ENCODE assay signal across 21 cellular contexts in genomic region chr7:13467111-13467547, GRCh38.
A peak's percentile ranks its signal among the peaks of the same experiment; 100 is the strongest.
DNase-seq lines count a peak whose midpoint lies in the region; ATAC-seq and TF ChIP-seq lines count a peak whose summit lies in the region.
"Had no signal": no experiment of that assay in that cellular context is flagged by ENCODE, and none has a peak within 500 bp of the region (broad histone marks: within the 10 kb centered on the region; RNA-seq: fewer than 3 reads in every experiment).

No MANE protein-coding gene starts in this region.

- H3K9me3 Mint-ChIP-seq in activated naive CD8-positive, alpha-beta T cell treated with anti-CD3 and anti-CD28 coated beads, Interleukin-2, amount 50 U/mL, for 24 hours = no peaks in the 10 kb centered on the region
- H3K9me3 Mint-ChIP-seq: activated CD8-positive, alpha-beta T cell treated with anti-CD3 and anti-CD28 coated beads for 36 hours had no signal

- H4K20me1 ChIP-seq in hepatocyte (ENCODE audit: insufficient read depth, poor library complexity, severe bottlenecking) = no peaks in the 10 kb centered on the region

- H3K9me3 ChIP-seq in hepatocyte (ENCODE audit: low read depth) (no peaks in the 10 kb centered on the region), adrenal gland (replicated peaks in 1 of 3) (no peaks in the 10 kb centered on the region)
- H3K9me3 ChIP-seq: right lobe of liver, suprapubic skin had no signal

- H2AFZ ChIP-seq in hepatocyte = no peak overlapping the region
- H2AFZ ChIP-seq: PC-9 had no signal

- no peaks in the 10 kb centered on the region for H3K36me3 Mint-ChIP-seq in activated naive CD8-positive, alpha-beta T cell treated with anti-CD3 and anti-CD28 coated beads, Interleukin-2, amount 50 U/mL, for 24 hours (ENCODE audit: low read depth)

- no peak for TF ChIP-seq POLR2A in adrenal gland (IDR thresholded peaks at IDR 0.05)

- H3K27me3 ChIP-seq in hepatocyte = no peaks in the 10 kb centered on the region
- no peaks in the 10 kb centered on the region for H3K27me3 ChIP-seq in adrenal gland
- H3K27me3 ChIP-seq: right lobe of liver, suprapubic skin had no signal

- H3K27ac Mint-ChIP-seq in activated naive CD8-positive, alpha-beta T cell treated with anti-CD3 and anti-CD28 coated beads, Interleukin-2, amount 50 U/mL, for 24 hours = no peak overlapping the region
- H3K27ac Mint-ChIP-seq: activated CD8-positive, alpha-beta T cell treated with anti-CD3 and anti-CD28 coated beads for 36 hours had no signal

- H3K36me3 ChIP-seq in hepatocyte (replicated peaks; ENCODE audit: insufficient read depth, low read depth) = no peaks in the 10 kb centered on the region
- H3K36me3 ChIP-seq in adrenal gland (replicated peaks in 1 of 2) = no peaks in the 10 kb centered on the region
- H3K36me3 ChIP-seq: right lobe of liver, suprapubic skin had no signal

- peaks cover 5% of the 10 kb centered on the region for H3K4me1 ChIP-seq in hepatocyte (ENCODE audit: insufficient read depth)
- H3K4me1 ChIP-seq in adrenal gland (replicated peaks in 1 of 2) = no peaks in the 10 kb centered on the region
- H3K4me1 ChIP-seq: right lobe of liver, suprapubic skin had no signal

- no peak overlapping the region for H3K27ac ChIP-seq in hepatocyte
- no peak overlapping the region for H3K27ac ChIP-seq in adrenal gland
- H3K27ac ChIP-seq: PC-9, right lobe of liver, suprapubic skin, VCaP had no signal

- no peak overlapping the region for H3K4me3 Mint-ChIP-seq in activated naive CD8-positive, alpha-beta T cell treated with anti-CD3 and anti-CD28 coated beads, Interleukin-2, amount 50 U/mL, for 24 hours
- H3K4me3 Mint-ChIP-seq: activated CD8-positive, alpha-beta T cell treated with anti-CD3 and anti-CD28 coated beads for 36 hours had no signal

- peak; percentile 86 for DNase-seq in COR-L47 (lab: John Stamatoyannopoulos, UW)
- DNase-seq in NCI-H1436 (lab: John Stamatoyannopoulos, UW) = peak; percentile 56
- DNase-seq in NCI-H82 treated with DMSO at 0.1 percent for 48 hours (lab: John Stamatoyannopoulos, UW; ENCODE audit: unreplicated experiment) = peak; percentile 82
- no peak for DNase-seq in hepatocyte (ENCODE audit: low spot score)
- no peak for DNase-seq in activated naive CD8-positive, alpha-beta T cell treated with anti-CD3 and anti-CD28 coated beads, Interleukin-2, amount 50 U/mL, for 24 hours
- no peak for DNase-seq in adrenal gland
- DNase-seq: activated CD8-positive, alpha-beta T cell treated with anti-CD3 and anti-CD28 coated beads for 36 hours; activated T-cell treated with anti-CD3 and anti-CD28 coated beads, Interleukin-2, amount 50 U/mL, for 48 hours; effector CD4-positive, alpha-beta T cell; H7; hippocampal formation; kidney; nucleus accumbens; PC-9; right lobe of liver; stimulated activated CD4-positive, alpha-beta T cell treated with anti-CD3 and anti-CD28 coated beads, Interleukin-4, amount 100 ng/mL, for 24 hours; stimulated activated CD8-positive, alpha-beta memory T cell treated with anti-CD3 and anti-CD28 coated beads, Interleukin-4, amount 100 ng/mL, for 48 hours had no signal

- no peaks in the 10 kb centered on the region for H3K4me1 Mint-ChIP-seq in activated naive CD8-positive, alpha-beta T cell treated with anti-CD3 and anti-CD28 coated beads, Interleukin-2, amount 50 U/mL, for 24 hours

- peak overlapping the region; percentile 23 for H3K4me2 ChIP-seq in hepatocyte
- H3K4me2 ChIP-seq: PC-9 had no signal

- intact Hi-C loops in adrenal gland (cut with DNase I) = no loop called here

- ATAC-seq in GM18517 (IDR thresholded peaks at IDR 0.05; ENCODE audit: unreplicated experiment) = no peak
- no peak for ATAC-seq in activated naive CD8-positive, alpha-beta T cell treated with anti-CD3 and anti-CD28 coated beads, Interleukin-2, amount 50 U/mL, for 24 hours
- ATAC-seq in HG02623 (IDR thresholded peaks at IDR 0.05; ENCODE audit: unreplicated experiment) = no peak
- ATAC-seq: activated CD8-positive, alpha-beta T cell treated with anti-CD3 and anti-CD28 coated beads for 36 hours; right lobe of liver had no signal

- no peak for TF ChIP-seq CTCF in hepatocyte (IDR thresholded peaks at IDR 0.05; ENCODE audit: poor library complexity)
- no peak for TF ChIP-seq CTCF in adrenal gland (IDR thresholded peaks at IDR 0.05)

- no peaks in the 10 kb centered on the region for H3K9me2 ChIP-seq in hepatocyte (replicated peaks; ENCODE audit: insufficient read depth)

- H3K4me3 ChIP-seq in hepatocyte = no peak overlapping the region
- H3K4me3 ChIP-seq in adrenal gland = no peak overlapping the region
- H3K4me3 ChIP-seq: PC-9, right lobe of liver, suprapubic skin had no signal

- H3K27me3 Mint-ChIP-seq in activated naive CD8-positive, alpha-beta T cell treated with anti-CD3 and anti-CD28 coated beads, Interleukin-2, amount 50 U/mL, for 24 hours = no peaks in the 10 kb centered on the region
- H3K27me3 Mint-ChIP-seq: activated CD8-positive, alpha-beta T cell treated with anti-CD3 and anti-CD28 coated beads for 36 hours had no signal

- 57% methylated on average over 5 of the region's 5 CpGs for WGBS in hepatocyte (ENCODE audit: low lambda C conversion rate, missing lambda C conversion rate)
- 58 to 70% (median 61%) methylated on average over 5 of the region's 5 CpGs for WGBS in adrenal gland, 4 donors

- no peaks in the 10 kb centered on the region for H3K79me2 ChIP-seq in hepatocyte

Comparison
In these comparisons a context has a peak if more than half of its experiments do, and no peak if none do; other contexts are left out.
1. DNase-seq: peak in COR-L47 (single experiment), NCI-H1436 (single experiment) and NCI-H82 treated with DMSO at 0.1 percent for 48 hours (single experiment); none in hepatocyte (single experiment), activated naive CD8-positive, alpha-beta T cell treated with anti-CD3 and anti-CD28 coated beads, Interleukin-2, amount 50 U/mL, for 24 hours (single experiment) and adrenal gland (0 of 7).